ENCODE assay signal across 20 cellular contexts in genomic region chr1:19294638-19295037, GRCh38. TPM values are rescaled to one million over a fixed set of nuclear protein-coding genes. Genes with fewer than 3 reads are reported as not detected.
DNase-seq lines count a peak whose midpoint lies in the region; ATAC-seq, FAIRE-seq and TF ChIP-seq lines count a peak whose summit lies in the region.
"Had no signal": no experiment of that assay in that cellular context is flagged by ENCODE, and none has a peak within 500 bp of the region (broad histone marks: within the 10 kb centered on the region; RNA-seq: fewer than 3 reads in every experiment).

No MANE protein-coding gene starts in this region.

- TF ChIP-seq POLR2A in HepG2 (IDR thresholded peaks at IDR 0.05; ENCODE audit: insufficient read depth in 1 of 2, low read depth in 2 of 2, low read length in 2 of 2) (no peak), right lobe of liver (IDR thresholded peaks at IDR 0.05) (no peak)

- no peak for TF ChIP-seq RAD21 in HepG2 (CRISPR knock-in tag; IDR thresholded peaks at IDR 0.05)

- peaks cover 7% of the 10 kb centered on the region; the same call in 1 of the 2 replicates for H3K4me1 ChIP-seq in HepG2 (ENCODE audit: insufficient read depth, low read length)
- H3K4me1 ChIP-seq in right lobe of liver, result peaks cover 0 to 3% (median 0%) of the 10 kb centered on the region in 4 donors
- H3K4me1 ChIP-seq: BE2C had no signal

- H3K27me3 ChIP-seq in HepG2 (ENCODE audit: control insufficient read depth in 1 of 2, insufficient read depth in 2 of 2, low read length in 2 of 2) (no peaks in the 10 kb centered on the region), right lobe of liver (no peaks in the 10 kb centered on the region)
- H3K27me3 ChIP-seq: BE2C had no signal

- H3K27ac ChIP-seq in HepG2 (ENCODE audit: extremely low read length, insufficient read depth, low read length) (no peak overlapping the region), right lobe of liver (no peak overlapping the region)

- CTCF ChIA-PET in HepG2 (lab: Yijun Ruan, JAX; ENCODE audit: low intra/inter-chr PET ratio, low total read pairs), result no interaction called here

- no peak for TF ChIP-seq CTCF in HepG2 (CRISPR knock-in tag; IDR thresholded peaks at IDR 0.05)
- no peak for TF ChIP-seq CTCF in right lobe of liver (IDR thresholded peaks at IDR 0.05)

- intact Hi-C loops in HepG2 (cut with micrococcal nuclease; ENCODE audit: unreplicated experiment), result no loop called here
- intact Hi-C loops in right lobe of liver (cut with DNase I), result no loop called here

- H3K79me2 ChIP-seq in HepG2 (ENCODE audit: insufficient read depth, low read length), result no peaks in the 10 kb centered on the region

- H3K9me3 ChIP-seq in HepG2 (ENCODE audit: low read length), result no peaks in the 10 kb centered on the region
- H3K9me3 ChIP-seq in right lobe of liver, result peaks cover 0 to 15% (median 7%) of the 10 kb centered on the region in 4 donors
- peaks cover 7% of the 10 kb centered on the region for H3K9me3 ChIP-seq in iPS-18c (ENCODE audit: control insufficient read depth, insufficient read depth, low read length)
- H3K9me3 ChIP-seq: BE2C had no signal

- H3K9ac ChIP-seq in HepG2 (ENCODE audit: insufficient read depth, low read depth, low read length), result no peak overlapping the region
- H3K9ac ChIP-seq: SK-N-SH had no signal

- no peak overlapping the region for H3K4me3 ChIP-seq in HepG2 (replicated peaks in 1 of 3; ENCODE audit: insufficient read depth in 1 of 3, low read depth in 2 of 3, low read length in 3 of 3)
- H3K4me3 ChIP-seq in right lobe of liver, result no peak overlapping the region
- H3K4me3 ChIP-seq in iPS-18c (ENCODE audit: insufficient read depth, low read depth, low read length), result peak overlapping the region; percentile 31; the same call in 1 of the 2 replicates

- no CpG with 5 or more reads among the region's 2 CpGs for WGBS in HepG2 (ENCODE audit: low lambda C conversion rate)
- 100% methylated on average over 1 of the region's 2 CpGs for whole genome bisulfite sequencing in right lobe of liver (ENCODE audit: insufficient coverage, low coverage, low lambda C conversion rate, missing lambda C conversion rate)

- no peaks in the 10 kb centered on the region for H4K20me1 ChIP-seq in HepG2 (ENCODE audit: insufficient read depth, low read length)

- POLR2A ChIA-PET in HepG2 (lab: Yijun Ruan, JAX), result interaction anchor here (1.1 kb wide), 1 partner anchor 18 kb away, joined by 3 read pairs; the partner anchor contains the start of gene SLC66A1

- H2AFZ ChIP-seq in HepG2 (ENCODE audit: low read length), result no peak overlapping the region

- no TSS peak for BruUV-seq in HepG2 (replicated peaks; lab: Mats Ljungman, UMichigan)

- H3K4me2 ChIP-seq in HepG2 (ENCODE audit: low read depth, low read length), result no peak overlapping the region
- H3K4me2 ChIP-seq: SK-N-SH had no signal

- in situ Hi-C loops in HepG2 (cut with HindIII; ENCODE audit: extremely low pct_ligation_motif_present, low pct_unique_long_range_greater_than_20kb), result no loop called here

- no peak for FAIRE-seq in HepG2 (lab: Jason Lieb, UNC)

- no peak for TF ChIP-seq EP300 in HepG2 (IDR thresholded peaks at IDR 0.05; ENCODE audit: low read depth in 2 of 2, low read length in 2 of 2)
- no peak for TF ChIP-seq EP300 in HepG2 (CRISPR knock-in tag; IDR thresholded peaks at IDR 0.05; ENCODE audit: borderline replicate concordance)

- ATAC-seq in HepG2 (no peak), right lobe of liver (no peak)
- ATAC-seq: HCT116, PC-3 had no signal

- no peak for DNase-seq in HepG2 (ENCODE audit: low spot score)
- no peak for DNase-seq in right lobe of liver
- no peak for DNase-seq in stimulated activated naive CD4-positive, alpha-beta T cell treated with Interleukin-2 at 50 U/mL for 16 hours (lab: John Stamatoyannopoulos, UW)
- DNase-seq: 8988T; ACHN; BE2C; CD8-positive, alpha-beta memory T cell; DMS79 treated with DMSO at 0.1 percent for 48 hours; GF-D8; Kasumi-1; NCI-H1105; NCI-H1436 treated with DMSO at 0.1 percent for 48 hours; NCI-H1930; NCI-H446; NCI-H524 treated with DMSO at 0.1 percent for 48 hours; NCI-H774; PC-3; SK-N-SH had no signal

- H3K36me3 ChIP-seq in HepG2 (replicated peaks in 1 of 2; ENCODE audit: control insufficient read depth in 1 of 2, insufficient read depth in 2 of 2, low read length in 2 of 2) (no peaks in the 10 kb centered on the region), right lobe of liver (no peaks in the 10 kb centered on the region)
- H3K36me3 ChIP-seq: BE2C had no signal

RNA-seq across cellular contexts. Expression of gene AKR7A3, which starts 6.1 kb away (rescaled TPM):
- total RNA-seq in HepG2 (2016; rRNA removed; fragmentation: Illumina TruSeq; extraction: Trizol) (0.15 and 1.00 TPM in 2 replicates), right lobe of liver (100 to 1,000 TPM in 4 of 6 experiments, 10 to 100 TPM in 2; 58.1 to 169 (median 130) TPM)
- total RNA-seq in HepG2 (2016; cell fraction: cytosol; rRNA removed; fragmentation: Illumina TruSeq; extraction: Trizol; ENCODE audit: low read depth), result 0.18 TPM in 1 of 2 replicates, not detected in the other
- total RNA-seq in HepG2 (2016; cell fraction: insoluble cytoplasmic fraction; rRNA removed; fragmentation: Illumina TruSeq; extraction: Trizol), result 0.21 and 0.71 TPM in 2 replicates
- total RNA-seq in HepG2 (2016; cell fraction: membrane; rRNA removed; fragmentation: Illumina TruSeq; extraction: Trizol), result 0.28 and 0.46 TPM in 2 replicates
- 1.7 TPM in 2 replicates for total RNA-seq in HepG2 (2016; cell fraction: nucleus; rRNA removed; fragmentation: Illumina TruSeq; extraction: Trizol)
- 0.58 and 1.0 TPM in 2 replicates for polyA plus RNA-seq in HepG2 (2011; rRNA removed)
- polyA plus RNA-seq in HepG2 (2011; cell fraction: cytosol; rRNA removed), result 0.22 and 0.24 TPM in 2 replicates
- 4.2 and 5.2 TPM in 2 replicates for polyA plus RNA-seq in HepG2 (2011; cell fraction: nucleus; rRNA removed)
- polyA plus RNA-seq in HepG2 (2012), result 0.45 and 0.56 TPM in 2 replicates
- 0.25 and 0.31 TPM in 2 replicates for polyA plus RNA-seq in HepG2 (2016; cell fraction: cytosol; fragmentation: Illumina TruSeq; extraction: Trizol; ENCODE audit: low read depth)
- 0.17 and 0.23 TPM in 2 replicates for polyA plus RNA-seq in HepG2 (2016; cell fraction: insoluble cytoplasmic fraction; fragmentation: Illumina TruSeq; extraction: Trizol; ENCODE audit: low read depth)
- 0.11 and 0.15 TPM in 2 replicates for polyA plus RNA-seq in HepG2 (2016; cell fraction: membrane; fragmentation: Illumina TruSeq; extraction: Trizol; ENCODE audit: low read depth)
- 4.0 and 5.6 TPM in 2 replicates for polyA plus RNA-seq in HepG2 (2016; cell fraction: nucleus; fragmentation: Illumina TruSeq; extraction: Trizol; ENCODE audit: insufficient read depth, low read depth)
- polyA minus RNA-seq in HepG2 (2011; rRNA and poly(A)+ RNA removed; ENCODE audit: low replicate concordance), result 0.34 and 1.1 TPM in 2 replicates
- polyA minus RNA-seq in HepG2 (2011; cell fraction: cytosol; rRNA and poly(A)+ RNA removed), result not detected in 2 replicates
- 0.99 and 1.0 TPM in 2 replicates for polyA minus RNA-seq in HepG2 (2011; cell fraction: nucleus; rRNA and poly(A)+ RNA removed)
- polyA plus RNA-seq: CD8-positive, alpha-beta memory T cell had no signal

RNA-seq across cellular contexts. Expression of gene AKR7A2, which starts 17.3 kb away (rescaled TPM):
- total RNA-seq in HepG2 (2016; rRNA removed; fragmentation: Illumina TruSeq; extraction: Trizol) (75.6 and 91.8 TPM in 2 replicates), right lobe of liver (10 to 100 TPM; 41.4 to 85.1 (median 51.2) TPM)
- 27.2 and 29.3 TPM in 2 replicates for total RNA-seq in HepG2 (2016; cell fraction: cytosol; rRNA removed; fragmentation: Illumina TruSeq; extraction: Trizol; ENCODE audit: low read depth)
- total RNA-seq in HepG2 (2016; cell fraction: insoluble cytoplasmic fraction; rRNA removed; fragmentation: Illumina TruSeq; extraction: Trizol), result 75.1 and 91.3 TPM in 2 replicates
- 38.5 and 45.3 TPM in 2 replicates for total RNA-seq in HepG2 (2016; cell fraction: membrane; rRNA removed; fragmentation: Illumina TruSeq; extraction: Trizol)
- total RNA-seq in HepG2 (2016; cell fraction: nucleus; rRNA removed; fragmentation: Illumina TruSeq; extraction: Trizol), result 31.9 and 40.6 TPM in 2 replicates
- polyA plus RNA-seq in HepG2 (2011; rRNA removed), result 40.8 and 45.2 TPM in 2 replicates
- polyA plus RNA-seq in HepG2 (2011; cell fraction: cytosol; rRNA removed), result 42.0 and 59.5 TPM in 2 replicates
- 20.7 and 23.1 TPM in 2 replicates for polyA plus RNA-seq in HepG2 (2011; cell fraction: nucleus; rRNA removed)
- polyA plus RNA-seq in HepG2 (2012), result 23.2 and 37.3 TPM in 2 replicates
- polyA plus RNA-seq in HepG2 (2016; cell fraction: cytosol; fragmentation: Illumina TruSeq; extraction: Trizol; ENCODE audit: low read depth), result 30.5 and 33.1 TPM in 2 replicates
- 96.1 and 104 TPM in 2 replicates for polyA plus RNA-seq in HepG2 (2016; cell fraction: insoluble cytoplasmic fraction; fragmentation: Illumina TruSeq; extraction: Trizol; ENCODE audit: low read depth)
- 33.3 and 38.2 TPM in 2 replicates for polyA plus RNA-seq in HepG2 (2016; cell fraction: membrane; fragmentation: Illumina TruSeq; extraction: Trizol; ENCODE audit: low read depth)
- polyA plus RNA-seq in HepG2 (2016; cell fraction: nucleus; fragmentation: Illumina TruSeq; extraction: Trizol; ENCODE audit: insufficient read depth, low read depth), result 46.3 and 53.6 TPM in 2 replicates
- polyA minus RNA-seq in HepG2 (2011; rRNA and poly(A)+ RNA removed; ENCODE audit: low replicate concordance), result 57.1 and 74.2 TPM in 2 replicates
- 23.5 and 26.5 TPM in 2 replicates for polyA minus RNA-seq in HepG2 (2011; cell fraction: cytosol; rRNA and poly(A)+ RNA removed)
- polyA minus RNA-seq in HepG2 (2011; cell fraction: nucleus; rRNA and poly(A)+ RNA removed), result 13.2 and 15.2 TPM in 2 replicates

RNA-seq across cellular contexts. Expression of gene SLC66A1, which starts 17.5 kb away (rescaled TPM):
- total RNA-seq in HepG2 (2016; rRNA removed; fragmentation: Illumina TruSeq; extraction: Trizol), result 8.5 and 18.9 TPM in 2 replicates
- 4.6 and 5.7 TPM in 2 replicates for total RNA-seq in HepG2 (2016; cell fraction: cytosol; rRNA removed; fragmentation: Illumina TruSeq; extraction: Trizol; ENCODE audit: low read depth)
- 9.7 and 20.6 TPM in 2 replicates for total RNA-seq in HepG2 (2016; cell fraction: insoluble cytoplasmic fraction; rRNA removed; fragmentation: Illumina TruSeq; extraction: Trizol)
- total RNA-seq in HepG2 (2016; cell fraction: membrane; rRNA removed; fragmentation: Illumina TruSeq; extraction: Trizol), result 8.2 and 8.3 TPM in 2 replicates
- total RNA-seq in HepG2 (2016; cell fraction: nucleus; rRNA removed; fragmentation: Illumina TruSeq; extraction: Trizol), result 17.2 and 20.6 TPM in 2 replicates
- 15.4 and 24.4 TPM in 2 replicates for polyA plus RNA-seq in HepG2 (2011; rRNA removed)
- polyA plus RNA-seq in HepG2 (2011; cell fraction: cytosol; rRNA removed), result 15.0 and 19.6 TPM in 2 replicates
- 21.9 and 23.2 TPM in 2 replicates for polyA plus RNA-seq in HepG2 (2011; cell fraction: nucleus; rRNA removed)
- 8.6 and 10.0 TPM in 2 replicates for polyA plus RNA-seq in HepG2 (2012)
- polyA plus RNA-seq in HepG2 (2016; cell fraction: cytosol; fragmentation: Illumina TruSeq; extraction: Trizol; ENCODE audit: low read depth), result 4.3 and 5.7 TPM in 2 replicates
- 8.0 and 11.5 TPM in 2 replicates for polyA plus RNA-seq in HepG2 (2016; cell fraction: insoluble cytoplasmic fraction; fragmentation: Illumina TruSeq; extraction: Trizol; ENCODE audit: low read depth)
- 6.1 and 8.5 TPM in 2 replicates for polyA plus RNA-seq in HepG2 (2016; cell fraction: membrane; fragmentation: Illumina TruSeq; extraction: Trizol; ENCODE audit: low read depth)
- polyA plus RNA-seq in HepG2 (2016; cell fraction: nucleus; fragmentation: Illumina TruSeq; extraction: Trizol; ENCODE audit: insufficient read depth, low read depth), result 41.6 and 41.9 TPM in 2 replicates
- 17.2 and 31.0 TPM in 2 replicates for polyA minus RNA-seq in HepG2 (2011; rRNA and poly(A)+ RNA removed; ENCODE audit: low replicate concordance)
- polyA minus RNA-seq in HepG2 (2011; cell fraction: cytosol; rRNA and poly(A)+ RNA removed), result 7.4 and 8.9 TPM in 2 replicates
- polyA minus RNA-seq in HepG2 (2011; cell fraction: nucleus; rRNA and poly(A)+ RNA removed), result 9.9 and 11.1 TPM in 2 replicates
- total RNA-seq in right lobe of liver, result 10 to 100 TPM in 3 of 6 experiments, 1 to 10 TPM in 3; 8.4 to 20.6 (median 11.2) TPM

RNA-seq across cellular contexts. Expression of gene MRTO4, which starts 43.0 kb away (rescaled TPM):
- total RNA-seq in HepG2 (2016; rRNA removed; fragmentation: Illumina TruSeq; extraction: Trizol) (59.2 and 63.3 TPM in 2 replicates), right lobe of liver (10 to 100 TPM in 2 of 6 experiments, 1 to 10 TPM in 4; 7.0 to 17.3 (median 8.2) TPM)
- 13.9 and 15.0 TPM in 2 replicates for total RNA-seq in HepG2 (2016; cell fraction: cytosol; rRNA removed; fragmentation: Illumina TruSeq; extraction: Trizol; ENCODE audit: low read depth)
- total RNA-seq in HepG2 (2016; cell fraction: insoluble cytoplasmic fraction; rRNA removed; fragmentation: Illumina TruSeq; extraction: Trizol), result 60.4 and 64.9 TPM in 2 replicates
- 28.3 and 30.7 TPM in 2 replicates for total RNA-seq in HepG2 (2016; cell fraction: membrane; rRNA removed; fragmentation: Illumina TruSeq; extraction: Trizol)
- total RNA-seq in HepG2 (2016; cell fraction: nucleus; rRNA removed; fragmentation: Illumina TruSeq; extraction: Trizol), result 33.6 and 42.6 TPM in 2 replicates
- 26.9 and 28.1 TPM in 2 replicates for polyA plus RNA-seq in HepG2 (2011; rRNA removed)
- polyA plus RNA-seq in HepG2 (2011; cell fraction: cytosol; rRNA removed), result 30.3 and 30.6 TPM in 2 replicates
- 14.7 TPM in 2 replicates for polyA plus RNA-seq in HepG2 (2011; cell fraction: nucleus; rRNA removed)
- 25.4 and 26.7 TPM in 2 replicates for polyA plus RNA-seq in HepG2 (2012)
- polyA plus RNA-seq in HepG2 (2016; cell fraction: cytosol; fragmentation: Illumina TruSeq; extraction: Trizol; ENCODE audit: low read depth), result 13.0 and 14.1 TPM in 2 replicates
- 66.0 and 67.8 TPM in 2 replicates for polyA plus RNA-seq in HepG2 (2016; cell fraction: insoluble cytoplasmic fraction; fragmentation: Illumina TruSeq; extraction: Trizol; ENCODE audit: low read depth)
- 18.8 and 20.4 TPM in 2 replicates for polyA plus RNA-seq in HepG2 (2016; cell fraction: membrane; fragmentation: Illumina TruSeq; extraction: Trizol; ENCODE audit: low read depth)
- 58.4 and 65.8 TPM in 2 replicates for polyA plus RNA-seq in HepG2 (2016; cell fraction: nucleus; fragmentation: Illumina TruSeq; extraction: Trizol; ENCODE audit: insufficient read depth, low read depth)
- 24.1 and 67.1 TPM in 2 replicates for polyA minus RNA-seq in HepG2 (2011; rRNA and poly(A)+ RNA removed; ENCODE audit: low replicate concordance)
- polyA minus RNA-seq in HepG2 (2011; cell fraction: cytosol; rRNA and poly(A)+ RNA removed), result 7.8 TPM in 2 replicates
- polyA minus RNA-seq in HepG2 (2011; cell fraction: nucleus; rRNA and poly(A)+ RNA removed), result 16.9 and 21.1 TPM in 2 replicates

RNA-seq across cellular contexts. Expression of gene EMC1, which starts 43.3 kb away (rescaled TPM):
- total RNA-seq in HepG2 (2016; rRNA removed; fragmentation: Illumina TruSeq; extraction: Trizol) (22.1 and 61.3 TPM in 2 replicates), right lobe of liver (10 to 100 TPM; 18.6 to 32.7 (median 25.3) TPM)
- 10.9 and 11.1 TPM in 2 replicates for total RNA-seq in HepG2 (2016; cell fraction: cytosol; rRNA removed; fragmentation: Illumina TruSeq; extraction: Trizol; ENCODE audit: low read depth)
- total RNA-seq in HepG2 (2016; cell fraction: insoluble cytoplasmic fraction; rRNA removed; fragmentation: Illumina TruSeq; extraction: Trizol), result 19.7 and 63.8 TPM in 2 replicates
- total RNA-seq in HepG2 (2016; cell fraction: membrane; rRNA removed; fragmentation: Illumina TruSeq; extraction: Trizol), result 9.9 and 11.1 TPM in 2 replicates
- 63.2 and 69.4 TPM in 2 replicates for total RNA-seq in HepG2 (2016; cell fraction: nucleus; rRNA removed; fragmentation: Illumina TruSeq; extraction: Trizol)
- polyA plus RNA-seq in HepG2 (2011; rRNA removed), result 38.0 and 41.8 TPM in 2 replicates
- polyA plus RNA-seq in HepG2 (2011; cell fraction: cytosol; rRNA removed), result 25.5 and 33.1 TPM in 2 replicates
- 95.2 and 109 TPM in 2 replicates for polyA plus RNA-seq in HepG2 (2011; cell fraction: nucleus; rRNA removed)
- 43.3 and 52.6 TPM in 2 replicates for polyA plus RNA-seq in HepG2 (2012)
- 2.6 and 3.2 TPM in 2 replicates for polyA plus RNA-seq in HepG2 (2016; cell fraction: cytosol; fragmentation: Illumina TruSeq; extraction: Trizol; ENCODE audit: low read depth)
- 16.4 and 18.7 TPM in 2 replicates for polyA plus RNA-seq in HepG2 (2016; cell fraction: insoluble cytoplasmic fraction; fragmentation: Illumina TruSeq; extraction: Trizol; ENCODE audit: low read depth)
- polyA plus RNA-seq in HepG2 (2016; cell fraction: membrane; fragmentation: Illumina TruSeq; extraction: Trizol; ENCODE audit: low read depth), result 3.9 and 5.8 TPM in 2 replicates
- polyA plus RNA-seq in HepG2 (2016; cell fraction: nucleus; fragmentation: Illumina TruSeq; extraction: Trizol; ENCODE audit: insufficient read depth, low read depth), result 85.8 and 96.2 TPM in 2 replicates
- 58.6 and 79.4 TPM in 2 replicates for polyA minus RNA-seq in HepG2 (2011; rRNA and poly(A)+ RNA removed; ENCODE audit: low replicate concordance)
- polyA minus RNA-seq in HepG2 (2011; cell fraction: cytosol; rRNA and poly(A)+ RNA removed), result 32.4 and 33.9 TPM in 2 replicates
- 40.7 and 45.0 TPM in 2 replicates for polyA minus RNA-seq in HepG2 (2011; cell fraction: nucleus; rRNA and poly(A)+ RNA removed)

Comparison
In these comparisons a context has a peak if more than half of its experiments do, and no peak if none do; other contexts are left out.
1. RNA of gene AKR7A3, which starts 6.1 kb away (total RNA-seq): 58.1 to 169 TPM in right lobe of liver; 0.15 to 1.7 TPM in HepG2; every median in the first group is over 10 times any median in the second.